In the genomic region with DNA sequence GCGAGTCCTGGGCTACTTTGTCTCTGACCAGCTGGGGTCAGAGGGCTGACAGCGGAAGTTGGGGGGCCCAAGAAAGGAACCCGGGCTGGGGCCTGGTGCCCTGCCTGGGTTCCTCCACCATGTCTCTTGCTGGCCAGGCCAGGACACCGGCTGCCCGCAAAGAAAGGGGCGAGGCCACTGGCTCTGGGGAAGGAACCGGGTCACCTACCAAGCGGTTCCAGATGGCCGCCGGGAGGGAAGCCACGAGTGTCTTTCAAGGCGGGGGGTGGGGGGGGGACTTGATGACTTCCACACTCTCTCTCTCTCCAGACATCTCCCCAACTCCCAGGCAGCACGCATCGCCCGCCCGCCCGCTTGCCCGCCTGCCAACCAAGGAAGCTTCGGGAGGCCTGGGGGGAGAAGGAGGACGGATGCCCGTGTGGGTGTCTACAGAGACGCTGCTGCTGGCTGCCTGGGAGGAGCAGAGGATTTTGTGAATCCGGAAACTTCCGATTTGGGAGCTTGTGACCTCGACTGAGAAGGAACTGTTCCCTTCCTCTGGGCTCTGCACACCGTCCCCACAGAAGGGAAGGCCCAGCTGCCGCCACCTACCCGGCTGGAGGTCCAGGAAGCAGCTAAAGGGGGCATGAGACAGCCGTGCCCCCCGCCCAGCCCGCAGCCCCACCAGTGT, we compare ENCODE assay signal across 8 cellular contexts. TPM values are rescaled to one million over a fixed set of nuclear protein-coding genes. Genes with fewer than 3 reads are reported as not detected.
A peak's percentile ranks its signal among the peaks of the same experiment; 100 is the strongest.
DNase-seq lines count a peak whose midpoint lies in the region; ATAC-seq and FAIRE-seq lines count a peak whose summit lies in the region.

No MANE protein-coding gene starts in this region.

- peak overlapping the region; percentile 90 for H3K4me3 Mint-ChIP-seq in activated naive CD4-positive, alpha-beta T cell treated with anti-CD3 and anti-CD28 coated beads for 36 hours
- peak overlapping the region; percentile 91 to 96 for H3K4me3 Mint-ChIP-seq in stimulated activated naive B cell treated with anti-CD40 and anti-IgM and Interleukin-4, amounts not matched to agents 10 μg/mL and 1 μg/mL and 100 μg/mL, for 72 hours

- peaks cover 24% of the 10 kb centered on the region for H3K4me1 Mint-ChIP-seq in activated naive CD4-positive, alpha-beta T cell treated with anti-CD3 and anti-CD28 coated beads for 36 hours (ENCODE audit: low read depth)
- peaks cover 30 to 46% of the 10 kb centered on the region in 2 donors for H3K4me1 Mint-ChIP-seq in stimulated activated naive B cell treated with anti-CD40 and anti-IgM and Interleukin-4, amounts not matched to agents 10 μg/mL and 1 μg/mL and 100 μg/mL, for 72 hours

- no peaks in the 10 kb centered on the region for H3K36me3 Mint-ChIP-seq in activated naive CD4-positive, alpha-beta T cell treated with anti-CD3 and anti-CD28 coated beads for 36 hours (ENCODE audit: low read depth)
- H3K36me3 Mint-ChIP-seq in stimulated activated naive B cell treated with anti-CD40 and anti-IgM and Interleukin-4, amounts not matched to agents 10 μg/mL and 1 μg/mL and 100 μg/mL, for 72 hours: peaks cover 14 to 16% of the 10 kb centered on the region in 2 donors

- H3K27ac Mint-ChIP-seq in activated naive CD4-positive, alpha-beta T cell treated with anti-CD3 and anti-CD28 coated beads for 36 hours: peak overlapping the region; percentile 50
- H3K27ac Mint-ChIP-seq in stimulated activated naive B cell treated with anti-CD40 and anti-IgM and Interleukin-4, amounts not matched to agents 10 μg/mL and 1 μg/mL and 100 μg/mL, for 72 hours: peak overlapping the region; percentile 91

- CTCF ChIA-PET in activated naive CD4-positive, alpha-beta T cell treated with anti-CD3 and anti-CD28 coated beads for 36 hours (lab: Charles Lee): interaction anchor here (0.5 to 2.5 kb wide), 4 partner anchors 8 to 382 kb away, joined by 3 to 14 read pairs (median 4); no protein-coding TSS in a partner anchor

- ATAC-seq in stimulated activated naive B cell treated with anti-CD40 and anti-IgM and Interleukin-4, amounts not matched to agents 10 μg/mL and 1 μg/mL and 100 μg/mL, for 72 hours (replicated peaks): peak; percentile 26 to 31

- peak; percentile 53 for DNase-seq in activated naive CD4-positive, alpha-beta T cell treated with anti-CD3 and anti-CD28 coated beads for 36 hours
- no peak for DNase-seq in activated naive CD4-positive, alpha-beta T cell (lab: John Stamatoyannopoulos, UW)
- peak; percentile 21 for DNase-seq in RCC 7860 (ENCODE audit: low spot score)
- DNase-seq in cerebellar cortex (ENCODE audit: low spot score): peak; percentile 75
- DNase-seq in left kidney (ENCODE audit: low read depth, low spot score): peak; percentile 61
- no peak for DNase-seq in stimulated activated naive B cell treated with anti-CD40 and anti-IgM and Interleukin-4, amounts not matched to agents 10 μg/mL and 1 μg/mL and 100 μg/mL, for 72 hours
- no peak for DNase-seq in NCI-H748 (lab: John Stamatoyannopoulos, UW; ENCODE audit: unreplicated experiment)
- DNase-seq in NCI-H2196 treated with DMSO at 0.1 percent for 48 hours (lab: John Stamatoyannopoulos, UW; ENCODE audit: unreplicated experiment): no peak

- intact Hi-C loops in activated naive CD4-positive, alpha-beta T cell treated with anti-CD3 and anti-CD28 coated beads for 36 hours (cut with micrococcal nuclease): loop anchor here (1.0 kb wide), 1 partner anchor 12 kb away; no protein-coding TSS in a partner anchor

- no peaks in the 10 kb centered on the region for H3K9me3 Mint-ChIP-seq in activated naive CD4-positive, alpha-beta T cell treated with anti-CD3 and anti-CD28 coated beads for 36 hours
- no peaks in the 10 kb centered on the region for H3K9me3 Mint-ChIP-seq in stimulated activated naive B cell treated with anti-CD40 and anti-IgM and Interleukin-4, amounts not matched to agents 10 μg/mL and 1 μg/mL and 100 μg/mL, for 72 hours

- no peak for FAIRE-seq in RCC 7860 (lab: Jason Lieb, UNC)

- no peaks in the 10 kb centered on the region for H3K27me3 Mint-ChIP-seq in activated naive CD4-positive, alpha-beta T cell treated with anti-CD3 and anti-CD28 coated beads for 36 hours (ENCODE audit: low read depth)
- no peaks in the 10 kb centered on the region for H3K27me3 Mint-ChIP-seq in stimulated activated naive B cell treated with anti-CD40 and anti-IgM and Interleukin-4, amounts not matched to agents 10 μg/mL and 1 μg/mL and 100 μg/mL, for 72 hours

RNA-seq across cellular contexts. Expression of a gene that starts 1.1 kb away (rescaled TPM):
- 1 to 10 TPM; 7.3 to 7.5 TPM for total RNA-seq in activated naive CD4-positive, alpha-beta T cell treated with anti-CD3 and anti-CD28 coated beads for 36 hours

RNA-seq across cellular contexts. Expression of a gene that starts 9.0 kb away (rescaled TPM):
- total RNA-seq in activated naive CD4-positive, alpha-beta T cell treated with anti-CD3 and anti-CD28 coated beads for 36 hours: 1 to 10 TPM in 1 of 2 experiments, under 1 TPM in 1; 0.93 to 1.6 TPM

Comparison
In these comparisons a context has a peak if more than half of its experiments do, and no peak if none do; other contexts are left out.
1. DNase-seq: peak in activated naive CD4-positive, alpha-beta T cell treated with anti-CD3 and anti-CD28 coated beads for 36 hours (single experiment), RCC 7860 (single experiment), cerebellar cortex (single experiment) and left kidney (single experiment); none in activated naive CD4-positive, alpha-beta T cell (0 of 4), stimulated activated naive B cell treated with anti-CD40 and anti-IgM and Interleukin-4, amounts not matched to agents 10 μg/mL and 1 μg/mL and 100 μg/mL, for 72 hours (single experiment), NCI-H748 (single experiment) and NCI-H2196 treated with DMSO at 0.1 percent for 48 hours (single experiment).